8 cellular contexts compared by ENCODE assay signal in genomic region chr10:91410638-91411367, GRCh38. TPM values are rescaled to one million over a fixed set of nuclear protein-coding genes. Genes with fewer than 3 reads are reported as not detected.
A peak's percentile ranks its signal among the peaks of the same experiment; 100 is the strongest.
DNase-seq lines count a peak whose midpoint lies in the region; ATAC-seq and TF ChIP-seq lines count a peak whose summit lies in the region.

No MANE protein-coding gene starts in this region.

- no peak for TF ChIP-seq CTCF in sigmoid colon (IDR thresholded peaks at IDR 0.05)

- H3K27ac Mint-ChIP-seq in activated naive CD8-positive, alpha-beta T cell treated with anti-CD3 and anti-CD28 coated beads, Interleukin-2, amount 50 U/mL, for 24 hours: peak overlapping the region; percentile 91

- H3K27me3 Mint-ChIP-seq in activated naive CD8-positive, alpha-beta T cell treated with anti-CD3 and anti-CD28 coated beads, Interleukin-2, amount 50 U/mL, for 24 hours: peaks cover 15% of the 10 kb centered on the region

- H3K4me3 ChIP-seq in iPS DF 6.9 (ENCODE audit: low read length): peak overlapping the region; percentile 82; the same call in 1 of the 2 replicates
- peak overlapping the region; percentile 67 to 90 (median 77) for H3K4me3 ChIP-seq in sigmoid colon

- TF ChIP-seq EP300 in sigmoid colon (IDR thresholded peaks at IDR 0.05): no peak

- H3K36me3 ChIP-seq in iPS DF 6.9 (ENCODE audit: control insufficient read depth, insufficient read depth, low read length): no peaks in the 10 kb centered on the region
- H3K36me3 ChIP-seq in sigmoid colon: no peaks in the 10 kb centered on the region

- H3K27me3 ChIP-seq in iPS DF 6.9 (ENCODE audit: control insufficient read depth, insufficient read depth, low read length) (no peaks in the 10 kb centered on the region), sigmoid colon (no peaks in the 10 kb centered on the region)

- WGBS in iPS DF 6.9 (ENCODE audit: insufficient coverage, insufficient read length): no CpG with 5 or more reads among the region's 25 CpGs
- WGBS in sigmoid colon, 2 donors: 3 to 9% methylated on average over 25 of the region's 25 CpGs

- H3K9me3 ChIP-seq in iPS DF 6.9 (ENCODE audit: control insufficient read depth, insufficient read depth, low read length) (no peaks in the 10 kb centered on the region), sigmoid colon (no peaks in the 10 kb centered on the region)

- no peaks in the 10 kb centered on the region for H3K36me3 Mint-ChIP-seq in activated naive CD8-positive, alpha-beta T cell treated with anti-CD3 and anti-CD28 coated beads, Interleukin-2, amount 50 U/mL, for 24 hours (ENCODE audit: low read depth)

- TF ChIP-seq POLR2A in sigmoid colon (IDR thresholded peaks at IDR 0.05): no peak

- intact Hi-C loops in sigmoid colon (cut with DNase I): loop anchor here (1.0 to 5.0 kb wide), 5 partner anchors 22 to 386 kb away; partner anchors contain the start of genes PPP1R3C and TNKS2

- H3K4me1 ChIP-seq in iPS DF 6.9 (ENCODE audit: control insufficient read depth, insufficient read depth, low read length) (no peaks in the 10 kb centered on the region), sigmoid colon (peaks cover 0 to 37% (median 20%) of the 10 kb centered on the region in 4 donors)

- H3K4me3 Mint-ChIP-seq in activated naive CD8-positive, alpha-beta T cell treated with anti-CD3 and anti-CD28 coated beads, Interleukin-2, amount 50 U/mL, for 24 hours: peak overlapping the region; percentile 84

- H3K27ac ChIP-seq in iPS DF 6.9 (ENCODE audit: low read length) (no peak overlapping the region), sigmoid colon (peak overlapping the region; percentile 93 to 99 (median 98))

- H3K9me3 Mint-ChIP-seq in activated naive CD8-positive, alpha-beta T cell treated with anti-CD3 and anti-CD28 coated beads, Interleukin-2, amount 50 U/mL, for 24 hours: no peaks in the 10 kb centered on the region

- H3K4me1 Mint-ChIP-seq in activated naive CD8-positive, alpha-beta T cell treated with anti-CD3 and anti-CD28 coated beads, Interleukin-2, amount 50 U/mL, for 24 hours: peaks cover 30% of the 10 kb centered on the region

- ATAC-seq in activated naive CD8-positive, alpha-beta T cell treated with anti-CD3 and anti-CD28 coated beads, Interleukin-2, amount 50 U/mL, for 24 hours: peak; percentile 49

- DNase-seq in NCI-H1436 (lab: John Stamatoyannopoulos, UW) (peak; percentile 29), NCI-H1436 treated with DMSO at 0.1 percent for 48 hours (lab: John Stamatoyannopoulos, UW) (no peak), NCI-H446 treated with DMSO at 0.1 percent for 48 hours (lab: John Stamatoyannopoulos, UW) (peak; percentile 9), iPS DF 6.9 (ENCODE audit: low read depth, low spot score) (no peak), sigmoid colon (no peak), AML-193 (lab: John Stamatoyannopoulos, UW) (no peak)
- peak; percentile 46 for DNase-seq in activated naive CD8-positive, alpha-beta T cell treated with anti-CD3 and anti-CD28 coated beads, Interleukin-2, amount 50 U/mL, for 24 hours
- no peak for DNase-seq in stimulated activated naive CD4-positive, alpha-beta T cell (lab: John Stamatoyannopoulos, UW)

RNA-seq across cellular contexts. Expression of gene HECTD2, which starts 0.7 kb away (rescaled TPM):
- 10 to 100 TPM; 25.5 to 29.3 (median 27.9) TPM for total RNA-seq in sigmoid colon
- polyA plus RNA-seq in sigmoid colon: 1 to 10 TPM; 2.4 to 2.5 (median 2.4) TPM

Comparison
In these comparisons a context has a peak if more than half of its experiments do, and no peak if none do; other contexts are left out.
1. DNase-seq: peak in NCI-H1436 (single experiment), NCI-H446 treated with DMSO at 0.1 percent for 48 hours (single experiment) and activated naive CD8-positive, alpha-beta T cell treated with anti-CD3 and anti-CD28 coated beads, Interleukin-2, amount 50 U/mL, for 24 hours (single experiment); none in NCI-H1436 treated with DMSO at 0.1 percent for 48 hours (single experiment), iPS DF 6.9 (single experiment), sigmoid colon (single experiment), stimulated activated naive CD4-positive, alpha-beta T cell (0 of 6) and AML-193 (0 of 2).